8 cellular contexts compared by ENCODE assay signal in genomic region chr2:91478941-91479718, GRCh38.
DNase-seq lines count a peak whose midpoint lies in the region; ATAC-seq and TF ChIP-seq lines count a peak whose summit lies in the region.
"Not testable (repeated sequence)": the region's sequence is repeated elsewhere in the genome, so short reads cannot be mapped to it uniquely, and the experiment has no call there.

No MANE protein-coding gene starts in this region.

- whole genome bisulfite sequencing in right cardiac atrium, result 2% methylated on average over 61 of the region's 61 CpGs

- H3K9me3 Mint-ChIP-seq in activated naive CD8-positive, alpha-beta T cell treated with anti-CD3 and anti-CD28 coated beads for 36 hours; effector memory CD8-positive, alpha-beta T cell; stimulated activated memory B cell treated with anti-CD40 and anti-IgM and Interleukin-4, amounts not matched to agents 10 μg/mL and 1 μg/mL and 100 μg/mL, for 72 hours: not testable (repeated sequence)
- peaks cover 0 to 11% (median 1%) of the 10 kb centered on the region in 9 donors for H3K9me3 Mint-ChIP-seq in naive thymus-derived CD8-positive, alpha-beta T cell

- not testable (repeated sequence) for DNase-seq in AG04449 (ENCODE audit: low read depth, low spot score); activated naive CD8-positive, alpha-beta T cell treated with anti-CD3 and anti-CD28 coated beads for 36 hours; effector memory CD8-positive, alpha-beta T cell
- peak in 2 of 3 donors; percentile 13 to 48 for DNase-seq in T-helper 17 cell
- DNase-seq in right cardiac atrium, result peak; percentile 33 to 70 (median 67)
- peak in 1 of 10 donors; percentile 62 for DNase-seq in naive thymus-derived CD8-positive, alpha-beta T cell

- not testable (repeated sequence) for H3K27ac ChIP-seq in HEK293 (ENCODE audit: extremely low read depth, low read depth, low read length); right cardiac atrium (ENCODE audit: low read length)

- H3K4me3 Mint-ChIP-seq in T-helper 17 cell, result peak overlapping the region; percentile 85
- H3K4me3 Mint-ChIP-seq in activated naive CD8-positive, alpha-beta T cell treated with anti-CD3 and anti-CD28 coated beads for 36 hours, result peak overlapping the region; percentile 71
- H3K4me3 Mint-ChIP-seq in effector memory CD8-positive, alpha-beta T cell, result peak overlapping the region; percentile 78 to 84
- peak overlapping the region; percentile 44 to 89 (median 76) for H3K4me3 Mint-ChIP-seq in naive thymus-derived CD8-positive, alpha-beta T cell
- H3K4me3 Mint-ChIP-seq in stimulated activated memory B cell treated with anti-CD40 and anti-IgM and Interleukin-4, amounts not matched to agents 10 μg/mL and 1 μg/mL and 100 μg/mL, for 72 hours, result peak overlapping the region; percentile 85

- H3K27ac Mint-ChIP-seq in T-helper 17 cell; activated naive CD8-positive, alpha-beta T cell treated with anti-CD3 and anti-CD28 coated beads for 36 hours: not testable (repeated sequence)
- peak overlapping the region in 1 of 2 donors; percentile 92 for H3K27ac Mint-ChIP-seq in effector memory CD8-positive, alpha-beta T cell
- peak overlapping the region in 3 of 10 donors; percentile 31 to 86 (median 48) for H3K27ac Mint-ChIP-seq in naive thymus-derived CD8-positive, alpha-beta T cell
- peak overlapping the region; percentile 81 for H3K27ac Mint-ChIP-seq in stimulated activated memory B cell treated with anti-CD40 and anti-IgM and Interleukin-4, amounts not matched to agents 10 μg/mL and 1 μg/mL and 100 μg/mL, for 72 hours

- POLR2A ChIA-PET in AG04449 (lab: Yijun Ruan, JAX); HEK293 (lab: Yijun Ruan, JAX); naive thymus-derived CD8-positive, alpha-beta T cell (lab: Charles Lee): not testable (repeated sequence)

- not testable (repeated sequence) for ATAC-seq in T-helper 17 cell; effector memory CD8-positive, alpha-beta T cell (replicated peaks); right cardiac atrium; naive thymus-derived CD8-positive, alpha-beta T cell; stimulated activated memory B cell treated with anti-CD40 and anti-IgM and Interleukin-4, amounts not matched to agents 10 μg/mL and 1 μg/mL and 100 μg/mL, for 72 hours

- CTCF ChIA-PET in AG04449 (lab: Yijun Ruan, JAX); HEK293 (lab: Yijun Ruan, JAX): not testable (repeated sequence)

- not testable (repeated sequence) for TF ChIP-seq CTCF in AG04449 (IDR thresholded peaks at IDR 0.05; ENCODE audit: insufficient read depth, low read length, missing control alignments); HEK293 (tag by site-specific recombination; IDR thresholded peaks at IDR 0.05)

- H3K36me3 Mint-ChIP-seq in T-helper 17 cell (ENCODE audit: low read depth); activated naive CD8-positive, alpha-beta T cell treated with anti-CD3 and anti-CD28 coated beads for 36 hours; naive thymus-derived CD8-positive, alpha-beta T cell; stimulated activated memory B cell treated with anti-CD40 and anti-IgM and Interleukin-4, amounts not matched to agents 10 μg/mL and 1 μg/mL and 100 μg/mL, for 72 hours: not testable (repeated sequence)
- peaks cover 29% of the 10 kb centered on the region for H3K36me3 Mint-ChIP-seq in effector memory CD8-positive, alpha-beta T cell (ENCODE audit: insufficient read depth)

- H3K27me3 Mint-ChIP-seq in T-helper 17 cell, result peaks cover 13% of the 10 kb centered on the region
- H3K27me3 Mint-ChIP-seq in activated naive CD8-positive, alpha-beta T cell treated with anti-CD3 and anti-CD28 coated beads for 36 hours, result peaks cover 36% of the 10 kb centered on the region
- H3K27me3 Mint-ChIP-seq in effector memory CD8-positive, alpha-beta T cell, result peaks cover 13 to 28% of the 10 kb centered on the region in 2 donors
- peaks cover 9 to 27% (median 15%) of the 10 kb centered on the region in 5 donors for H3K27me3 Mint-ChIP-seq in naive thymus-derived CD8-positive, alpha-beta T cell
- peaks cover 42% of the 10 kb centered on the region for H3K27me3 Mint-ChIP-seq in stimulated activated memory B cell treated with anti-CD40 and anti-IgM and Interleukin-4, amounts not matched to agents 10 μg/mL and 1 μg/mL and 100 μg/mL, for 72 hours

- not testable (repeated sequence) for H3K36me3 ChIP-seq in HEK293 (ENCODE audit: control insufficient read depth in 2 of 2, insufficient read depth in 1 of 2, low read length in 2 of 2)

- H3K4me3 ChIP-seq in AG04449 (ENCODE audit: low read depth, low read length) (0 out of 2 replicates have a peak overlapping the region, but pooled peaks have one; percentile 3), HEK293 (ENCODE audit: low read depth, low read length) (peak overlapping the region; percentile 48), right cardiac atrium (ENCODE audit: low read length) (peak overlapping the region; percentile 77)

- H3K4me1 Mint-ChIP-seq in T-helper 17 cell; activated naive CD8-positive, alpha-beta T cell treated with anti-CD3 and anti-CD28 coated beads for 36 hours; effector memory CD8-positive, alpha-beta T cell (ENCODE audit: low read depth in 2 of 2); stimulated activated memory B cell treated with anti-CD40 and anti-IgM and Interleukin-4, amounts not matched to agents 10 μg/mL and 1 μg/mL and 100 μg/mL, for 72 hours: not testable (repeated sequence)
- peaks cover 5 to 11% (median 7%) of the 10 kb centered on the region in 4 donors for H3K4me1 Mint-ChIP-seq in naive thymus-derived CD8-positive, alpha-beta T cell

- not testable (repeated sequence) for H3K27me3 ChIP-seq in right cardiac atrium (ENCODE audit: control insufficient read depth, insufficient read depth)

- intact Hi-C loops in right cardiac atrium (cut with DNase I), result not testable (repeated sequence)

- not testable (repeated sequence) for H3K4me1 ChIP-seq in HEK293 (ENCODE audit: control insufficient read depth, insufficient read depth, low read length); right cardiac atrium (ENCODE audit: control insufficient read depth, insufficient read depth, low read length)

- not testable (repeated sequence) for H3K9me3 ChIP-seq in HEK293 (ENCODE audit: control insufficient read depth, insufficient read depth, low read depth, low read length); T-helper 17 cell (ENCODE audit: control insufficient read depth, low read length, poor library complexity, severe bottlenecking); right cardiac atrium (ENCODE audit: control insufficient read depth, low read length)

TF ChIP-seq in HEK293, 187 proteins besides CTCF, POLR2A, EP300 and RAD21:
- 0 out of 2 replicates have a peak, but pooled peaks have one; percentile 17 for TF ChIP-seq GLIS1 (tag by site-specific recombination; IDR thresholded peaks at IDR 0.05)

Comparison
In these comparisons a context has a peak if more than half of its experiments do, and no peak if none do; other contexts are left out.
1. H3K4me3 ChIP-seq: peak in every context shown above with its lines; median percentile 77 in right cardiac atrium; 48 in HEK293; 3 in AG04449.